20 cellular contexts compared by ENCODE assay signal in genomic region chr12:62913380-62913779, GRCh38. TPM values are rescaled to one million over a fixed set of nuclear protein-coding genes. Genes with fewer than 3 reads are reported as not detected.
"Had no signal": no experiment of that assay in that cellular context is flagged by ENCODE, and none has a peak within 500 bp of the region (broad histone marks: within the 10 kb centered on the region; RNA-seq: fewer than 3 reads in every experiment).

No MANE protein-coding gene starts in this region.

- FAIRE-seq: RCC 7860 had no signal

- H3K9ac ChIP-seq: KMS-11 had no signal

- ATAC-seq: activated CD4-positive, CD25-positive, alpha-beta regulatory T cell treated with anti-CD3 and anti-CD28 coated beads, Interleukin-2, amount 50 U/mL, for 24 hours; activated CD8-positive, alpha-beta T cell treated with anti-CD3 and anti-CD28 coated beads for 36 hours; activated T-cell treated with anti-CD3 and anti-CD28 coated beads, Interleukin-2, amount 50 U/mL, for 72 hours had no signal

- H3K4me2 ChIP-seq: KMS-11 had no signal

- H3K27ac ChIP-seq: KMS-11, SK-N-MC had no signal

- H3K36me3 ChIP-seq: MG63 had no signal

- H3K9me3 ChIP-seq: MG63 had no signal

- H3K4me3 ChIP-seq: MG63, SK-N-MC had no signal

- H3K27me3 ChIP-seq: MG63 had no signal

- DNase-seq: activated CD4-positive, alpha-beta T cell treated with anti-CD3 and anti-CD28 coated beads for 4 hours; activated CD8-positive, alpha-beta memory T cell treated with anti-CD3 and anti-CD28 coated beads, Interleukin-2, amount 50 U/mL, for 4 hours; activated CD8-positive, alpha-beta T cell treated with anti-CD3 and anti-CD28 coated beads for 36 hours; activated gamma-delta T cell treated with Interleukin-2 at 50 U/mL for 16 hours; activated naive CD4-positive, alpha-beta T cell treated with anti-CD3 and anti-CD28 coated beads, Interleukin-2, amount 10 ng/mL, durations not matched to agents 7 days and 5 days; activated naive CD8-positive, alpha-beta T cell treated with anti-CD3 and anti-CD28 coated beads for 36 hours; activated T-cell treated with anti-CD3 and anti-CD28 coated beads, Interleukin-2, amount 50 U/mL, for 72 hours; MG63; MV-4-11; NCI-H1105; NCI-H1436; NCI-H187; NCI-H446; SIG-M5; T-helper 1 cell had no signal

RNA-seq across cellular contexts. Expression of gene PPM1H, which starts 21.6 kb away (rescaled TPM):
- total RNA-seq: activated T-cell treated with anti-CD3 and anti-CD28 coated beads, Interleukin-2, amount 50 U/mL, for 72 hours; activated T-helper 2 cell treated with anti-CD3 and anti-CD28 coated beads, Interferon-gamma antibody, Interleukin-2, Interleukin-4, amounts not matched to agents 10 μg/mL and 5 μg/mL and 100 μg/mL, durations not matched to agents 14 hours and 24 hours and 36 hours had no signal
